Comparison of ENCODE assay signal across 1 cellular context in the genomic region with DNA sequence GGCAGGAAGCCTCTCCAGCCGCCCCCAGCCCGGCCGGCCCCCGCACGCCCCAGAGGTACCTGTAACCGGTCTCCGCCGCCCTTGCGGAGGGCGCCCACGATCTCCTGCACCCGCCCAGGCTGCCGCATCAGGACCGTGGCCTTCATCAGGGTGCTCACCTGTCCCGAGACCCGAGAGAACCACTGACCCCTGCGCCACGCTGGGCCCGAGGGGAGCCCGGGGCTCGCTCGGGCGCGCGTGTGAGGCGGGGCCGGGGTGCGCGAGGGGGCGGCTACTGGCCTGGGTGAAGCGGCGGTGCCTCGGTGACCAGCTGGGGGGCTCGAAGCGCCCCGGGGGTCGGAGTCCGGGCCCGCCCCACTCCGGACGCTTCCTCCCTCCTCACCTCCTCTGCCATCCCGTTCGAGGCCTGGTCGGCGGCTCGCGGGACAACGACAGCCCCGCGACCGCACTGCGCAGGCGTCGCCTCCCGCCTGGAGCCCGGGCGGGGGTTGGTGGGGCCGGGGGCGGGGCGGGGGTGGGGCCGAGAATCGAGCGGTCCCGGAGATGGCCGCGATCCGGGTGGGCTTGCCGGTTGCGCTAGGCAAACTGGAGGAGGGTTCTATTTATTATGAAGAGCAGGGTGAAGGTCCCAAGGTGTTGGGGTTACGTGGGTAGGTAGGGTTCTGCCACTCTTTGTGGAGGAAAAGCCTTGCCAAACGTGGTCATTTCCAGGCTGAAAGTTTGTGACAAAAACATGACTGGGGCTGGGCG.
TF ChIP-seq lines count a peak whose summit lies in the region.

A gene (minus strand): TSS at position 433 of the 750 bp plus-strand sequence. CDS start 39 bp downstream, at position 394.

TF ChIP-seq in HepG2, 621 proteins besides CTCF, POLR2A, EP300 and RAD21 (continued from another document and continues in another):
- no peak; the same call in 1 of the 2 replicates for TF ChIP-seq SOX5 (CRISPR knock-in tag; IDR thresholded peaks at IDR 0.05; ENCODE audit: borderline replicate concordance)
- no peak for TF ChIP-seq PAX8 (CRISPR knock-in tag; IDR thresholded peaks at IDR 0.05; ENCODE audit: borderline replicate concordance)
- TF ChIP-seq THYN1 (CRISPR knock-in tag; IDR thresholded peaks at IDR 0.05; ENCODE audit: borderline replicate concordance, low read depth), result no peak
- TF ChIP-seq, protein P1, sequence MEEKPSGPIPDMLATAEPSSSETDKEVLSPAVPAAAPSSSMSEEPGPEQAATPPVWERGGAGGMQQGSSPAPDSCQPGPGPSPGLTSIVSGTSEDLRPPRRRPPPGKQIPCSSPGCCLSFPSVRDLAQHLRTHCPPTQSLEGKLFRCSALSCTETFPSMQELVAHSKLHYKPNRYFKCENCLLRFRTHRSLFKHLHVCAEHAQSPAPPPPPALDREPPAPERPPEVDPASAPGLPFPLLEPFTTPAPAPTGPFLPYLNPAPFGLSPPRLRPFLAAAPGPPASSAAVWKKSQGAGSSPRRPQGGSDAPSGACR (CRISPR knock-in tag; IDR thresholded peaks at IDR 0.05), result no peak; the same call in 1 of the 2 replicates
- 0 out of 2 replicates have a peak, but pooled peaks have one; percentile 3 for TF ChIP-seq RFXANK (CRISPR knock-in tag; IDR thresholded peaks at IDR 0.05)
- no peak for TF ChIP-seq ZKSCAN5 (CRISPR knock-in tag; IDR thresholded peaks at IDR 0.05)
- TF ChIP-seq, protein P2, sequence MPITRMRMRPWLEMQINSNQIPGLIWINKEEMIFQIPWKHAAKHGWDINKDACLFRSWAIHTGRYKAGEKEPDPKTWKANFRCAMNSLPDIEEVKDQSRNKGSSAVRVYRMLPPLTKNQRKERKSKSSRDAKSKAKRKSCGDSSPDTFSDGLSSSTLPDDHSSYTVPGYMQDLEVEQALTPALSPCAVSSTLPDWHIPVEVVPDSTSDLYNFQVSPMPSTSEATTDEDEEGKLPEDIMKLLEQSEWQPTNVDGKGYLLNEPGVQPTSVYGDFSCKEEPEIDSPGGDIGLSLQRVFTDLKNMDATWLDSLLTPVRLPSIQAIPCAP (CRISPR knock-in tag; IDR thresholded peaks at IDR 0.05; ENCODE audit: low read depth), result no peak
- TF ChIP-seq GFI1 (CRISPR knock-in tag; IDR thresholded peaks at IDR 0.05; ENCODE audit: borderline replicate concordance), result no peak
- no peak for TF ChIP-seq NCOA1 (CRISPR knock-in tag; IDR thresholded peaks at IDR 0.05)
- TF ChIP-seq, protein P3, sequence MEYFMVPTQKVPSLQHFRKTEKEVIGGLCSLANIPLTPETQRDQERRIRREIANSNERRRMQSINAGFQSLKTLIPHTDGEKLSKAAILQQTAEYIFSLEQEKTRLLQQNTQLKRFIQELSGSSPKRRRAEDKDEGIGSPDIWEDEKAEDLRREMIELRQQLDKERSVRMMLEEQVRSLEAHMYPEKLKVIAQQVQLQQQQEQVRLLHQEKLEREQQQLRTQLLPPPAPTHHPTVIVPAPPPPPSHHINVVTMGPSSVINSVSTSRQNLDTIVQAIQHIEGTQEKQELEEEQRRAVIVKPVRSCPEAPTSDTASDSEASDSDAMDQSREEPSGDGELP (IDR thresholded peaks at IDR 0.05; ENCODE audit: borderline replicate concordance, low read depth), result no peak
- TF ChIP-seq REXO4 (CRISPR knock-in tag; IDR thresholded peaks at IDR 0.05; ENCODE audit: borderline replicate concordance), result no peak
- TF ChIP-seq, protein P4, sequence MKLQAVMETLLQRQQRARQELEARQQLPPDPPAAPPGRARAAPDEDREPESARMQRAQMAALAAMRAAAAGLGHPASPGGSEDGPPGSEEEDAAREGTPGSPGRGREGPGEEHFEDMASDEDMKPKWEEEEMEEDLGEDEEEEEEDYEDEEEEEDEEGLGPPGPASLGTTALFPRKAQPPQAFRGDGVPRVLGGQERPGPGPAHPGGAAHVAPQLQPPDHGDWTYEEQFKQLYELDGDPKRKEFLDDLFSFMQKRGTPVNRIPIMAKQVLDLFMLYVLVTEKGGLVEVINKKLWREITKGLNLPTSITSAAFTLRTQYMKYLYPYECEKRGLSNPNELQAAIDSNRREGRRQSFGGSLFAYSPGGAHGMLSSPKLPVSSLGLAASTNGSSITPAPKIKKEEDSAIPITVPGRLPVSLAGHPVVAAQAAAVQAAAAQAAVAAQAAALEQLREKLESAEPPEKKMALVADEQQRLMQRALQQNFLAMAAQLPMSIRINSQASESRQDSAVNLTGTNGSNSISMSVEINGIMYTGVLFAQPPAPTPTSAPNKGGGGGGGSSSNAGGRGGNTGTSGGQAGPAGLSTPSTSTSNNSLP (IDR thresholded peaks at IDR 0.05; ENCODE audit: low read depth, low read length), result no peak
- 0 out of 2 replicates have a peak, but pooled peaks have one; percentile 71 for TF ChIP-seq ZNF343 (CRISPR knock-in tag; IDR thresholded peaks at IDR 0.05)
- no peak for TF ChIP-seq ZFP37 (CRISPR knock-in tag; IDR thresholded peaks at IDR 0.05; ENCODE audit: borderline replicate concordance)
- TF ChIP-seq SRSF4 (IDR thresholded peaks at IDR 0.05; ENCODE audit: low read depth, low read length, poor library complexity, severe bottlenecking), result no peak
- peak; percentile 27; the same call in 1 of the 2 replicates for TF ChIP-seq GATAD1 (CRISPR knock-in tag; IDR thresholded peaks at IDR 0.05)
- 0 out of 2 replicates have a peak, but pooled peaks have one; percentile 44 for TF ChIP-seq ZNF234 (CRISPR knock-in tag; conservative IDR thresholded peaks at IDR 0.05)
- TF ChIP-seq GTF3A (CRISPR knock-in tag; conservative IDR thresholded peaks at IDR 0.05), result no peak
- no peak for TF ChIP-seq HNRNPUL1 (IDR thresholded peaks at IDR 0.05; ENCODE audit: low read depth, low read length)
- peak; percentile 25 for TF ChIP-seq NR2C2 (CRISPR knock-in tag; IDR thresholded peaks at IDR 0.05; ENCODE audit: borderline replicate concordance)
- TF ChIP-seq MAF1 (CRISPR knock-in tag; IDR thresholded peaks at IDR 0.05; ENCODE audit: borderline replicate concordance), result no peak; the same call in 1 of the 2 replicates
- peak; percentile 95 for TF ChIP-seq CAMTA2 (CRISPR knock-in tag; IDR thresholded peaks at IDR 0.05; ENCODE audit: borderline replicate concordance)
- TF ChIP-seq MED8 (CRISPR knock-in tag; IDR thresholded peaks at IDR 0.05; ENCODE audit: insufficient replicate concordance), result no peak
- TF ChIP-seq ZNF839 (CRISPR knock-in tag; IDR thresholded peaks at IDR 0.05; ENCODE audit: borderline replicate concordance), result no peak
- peak; percentile 12; the same call in 1 of the 2 replicates for TF ChIP-seq MXD4 (CRISPR knock-in tag; IDR thresholded peaks at IDR 0.05)
- TF ChIP-seq, protein P5, sequence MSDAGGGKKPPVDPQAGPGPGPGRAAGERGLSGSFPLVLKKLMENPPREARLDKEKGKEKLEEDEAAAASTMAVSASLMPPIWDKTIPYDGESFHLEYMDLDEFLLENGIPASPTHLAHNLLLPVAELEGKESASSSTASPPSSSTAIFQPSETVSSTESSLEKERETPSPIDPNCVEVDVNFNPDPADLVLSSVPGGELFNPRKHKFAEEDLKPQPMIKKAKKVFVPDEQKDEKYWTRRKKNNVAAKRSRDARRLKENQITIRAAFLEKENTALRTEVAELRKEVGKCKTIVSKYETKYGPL (CRISPR knock-in tag; IDR thresholded peaks at IDR 0.05), result no peak
- no peak for TF ChIP-seq SCMH1 (CRISPR knock-in tag; IDR thresholded peaks at IDR 0.05; ENCODE audit: borderline replicate concordance)
- no peak for TF ChIP-seq HMGA1 (CRISPR knock-in tag; conservative IDR thresholded peaks at IDR 0.05)
- TF ChIP-seq, protein P6, sequence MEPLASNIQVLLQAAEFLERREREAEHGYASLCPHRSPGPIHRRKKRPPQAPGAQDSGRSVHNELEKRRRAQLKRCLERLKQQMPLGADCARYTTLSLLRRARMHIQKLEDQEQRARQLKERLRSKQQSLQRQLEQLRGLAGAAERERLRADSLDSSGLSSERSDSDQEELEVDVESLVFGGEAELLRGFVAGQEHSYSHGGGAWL (CRISPR knock-in tag; IDR thresholded peaks at IDR 0.05), result no peak; the same call in 1 of the 2 replicates
- no peak for TF ChIP-seq CBX1 (IDR thresholded peaks at IDR 0.05; ENCODE audit: low read depth)
- no peak for TF ChIP-seq ZNF260 (CRISPR knock-in tag; IDR thresholded peaks at IDR 0.05; ENCODE audit: borderline replicate concordance, low read depth)
- TF ChIP-seq, protein P7, sequence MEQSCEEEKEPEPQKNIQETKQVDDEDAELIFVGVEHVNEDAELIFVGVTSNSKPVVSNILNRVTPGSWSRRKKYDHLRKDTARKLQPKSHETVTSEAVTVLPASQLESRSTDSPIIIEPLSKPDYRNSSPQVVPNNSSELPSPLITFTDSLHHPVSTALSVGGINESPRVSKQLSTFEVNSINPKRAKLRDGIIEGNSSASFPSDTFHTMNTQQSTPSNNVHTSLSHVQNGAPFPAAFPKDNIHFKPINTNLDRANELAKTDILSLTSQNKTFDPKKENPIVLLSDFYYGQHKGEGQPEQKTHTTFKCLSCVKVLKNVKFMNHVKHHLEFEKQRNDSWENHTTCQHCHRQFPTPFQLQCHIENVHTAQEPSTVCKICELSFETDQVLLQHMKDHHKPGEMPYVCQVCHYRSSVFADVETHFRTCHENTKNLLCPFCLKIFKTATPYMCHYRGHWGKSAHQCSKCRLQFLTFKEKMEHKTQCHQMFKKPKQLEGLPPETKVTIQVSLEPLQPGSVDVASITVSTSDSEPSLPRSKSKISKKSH (CRISPR knock-in tag; IDR thresholded peaks at IDR 0.05; ENCODE audit: borderline replicate concordance), result no peak; the same call in 1 of the 2 replicates
- TF ChIP-seq ZNF138 (CRISPR knock-in tag; IDR thresholded peaks at IDR 0.05; ENCODE audit: low read depth), result no peak
- no peak; the same call in 1 of the 2 replicates for TF ChIP-seq HOXA9 (CRISPR knock-in tag; IDR thresholded peaks at IDR 0.05; ENCODE audit: borderline replicate concordance)
- TF ChIP-seq SIX1 (CRISPR knock-in tag; IDR thresholded peaks at IDR 0.05; ENCODE audit: borderline replicate concordance), result no peak
- no peak; the same call in 1 of the 2 replicates for TF ChIP-seq GZF1 (CRISPR knock-in tag; IDR thresholded peaks at IDR 0.05)
- TF ChIP-seq FOXP1 (IDR thresholded peaks at IDR 0.05), result no peak
- no peak for TF ChIP-seq FOXP1 (CRISPR knock-in tag; IDR thresholded peaks at IDR 0.05)
- no peak for TF ChIP-seq ZNF136 (CRISPR knock-in tag; IDR thresholded peaks at IDR 0.05; ENCODE audit: low read depth)
- no peak for TF ChIP-seq ZNF430 (CRISPR knock-in tag; IDR thresholded peaks at IDR 0.05)
- TF ChIP-seq SKI (IDR thresholded peaks at IDR 0.05; ENCODE audit: partially characterized antibody), result no peak
- TF ChIP-seq ZNF761 (CRISPR knock-in tag; conservative IDR thresholded peaks at IDR 0.05), result 0 out of 2 replicates have a peak, but pooled peaks have one; percentile 62
- no peak for TF ChIP-seq ZNF484 (CRISPR knock-in tag; IDR thresholded peaks at IDR 0.05; ENCODE audit: borderline replicate concordance, low read depth)
- no peak for TF ChIP-seq ZNF382 (CRISPR knock-in tag; IDR thresholded peaks at IDR 0.05; ENCODE audit: borderline replicate concordance)
- TF ChIP-seq, protein P8, sequence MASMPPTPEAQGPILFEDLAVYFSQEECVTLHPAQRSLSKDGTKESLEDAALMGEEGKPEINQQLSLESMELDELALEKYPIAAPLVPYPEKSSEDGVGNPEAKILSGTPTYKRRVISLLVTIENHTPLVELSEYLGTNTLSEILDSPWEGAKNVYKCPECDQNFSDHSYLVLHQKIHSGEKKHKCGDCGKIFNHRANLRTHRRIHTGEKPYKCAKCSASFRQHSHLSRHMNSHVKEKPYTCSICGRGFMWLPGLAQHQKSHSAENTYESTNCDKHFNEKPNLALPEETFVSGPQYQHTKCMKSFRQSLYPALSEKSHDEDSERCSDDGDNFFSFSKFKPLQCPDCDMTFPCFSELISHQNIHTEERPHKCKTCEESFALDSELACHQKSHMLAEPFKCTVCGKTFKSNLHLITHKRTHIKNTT (CRISPR knock-in tag; IDR thresholded peaks at IDR 0.05), result no peak
- TF ChIP-seq RBFOX2 (IDR thresholded peaks at IDR 0.05; ENCODE audit: low read depth, low read length), result peak; percentile 83
- TF ChIP-seq, protein P9, sequence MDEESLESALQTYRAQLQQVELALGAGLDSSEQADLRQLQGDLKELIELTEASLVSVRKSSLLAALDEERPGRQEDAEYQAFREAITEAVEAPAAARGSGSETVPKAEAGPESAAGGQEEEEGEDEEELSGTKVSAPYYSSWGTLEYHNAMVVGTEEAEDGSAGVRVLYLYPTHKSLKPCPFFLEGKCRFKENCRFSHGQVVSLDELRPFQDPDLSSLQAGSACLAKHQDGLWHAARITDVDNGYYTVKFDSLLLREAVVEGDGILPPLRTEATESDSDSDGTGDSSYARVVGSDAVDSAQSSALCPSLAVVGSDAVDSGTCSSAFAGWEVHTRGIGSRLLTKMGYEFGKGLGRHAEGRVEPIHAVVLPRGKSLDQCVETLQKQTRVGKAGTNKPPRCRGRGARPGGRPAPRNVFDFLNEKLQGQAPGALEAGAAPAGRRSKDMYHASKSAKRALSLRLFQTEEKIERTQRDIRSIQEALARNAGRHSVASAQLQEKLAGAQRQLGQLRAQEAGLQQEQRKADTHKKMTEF (CRISPR knock-in tag; IDR thresholded peaks at IDR 0.05), result no peak
- no peak for TF ChIP-seq ZNF557 (CRISPR knock-in tag; IDR thresholded peaks at IDR 0.05)
- TF ChIP-seq KDM5A (IDR thresholded peaks at IDR 0.05; ENCODE audit: borderline replicate concordance, low read length), result peak; percentile 39; the same call in 1 of the 2 replicates
- TF ChIP-seq ZNF205 (CRISPR knock-in tag; IDR thresholded peaks at IDR 0.05), result no peak
- TF ChIP-seq NR2F1 (CRISPR knock-in tag; IDR thresholded peaks at IDR 0.05), result no peak
- TF ChIP-seq ZNF788 (CRISPR knock-in tag; IDR thresholded peaks at IDR 0.05; ENCODE audit: borderline replicate concordance), result no peak
- TF ChIP-seq RARG (CRISPR knock-in tag; IDR thresholded peaks at IDR 0.05; ENCODE audit: low read depth), result no peak
- peak; percentile 42; the same call in 1 of the 2 replicates for TF ChIP-seq ZSCAN9 (CRISPR knock-in tag; IDR thresholded peaks at IDR 0.05; ENCODE audit: borderline replicate concordance)
- TF ChIP-seq KDM5B (CRISPR knock-in tag; IDR thresholded peaks at IDR 0.05; ENCODE audit: borderline replicate concordance), result peak; percentile 84
- TF ChIP-seq, protein P10, sequence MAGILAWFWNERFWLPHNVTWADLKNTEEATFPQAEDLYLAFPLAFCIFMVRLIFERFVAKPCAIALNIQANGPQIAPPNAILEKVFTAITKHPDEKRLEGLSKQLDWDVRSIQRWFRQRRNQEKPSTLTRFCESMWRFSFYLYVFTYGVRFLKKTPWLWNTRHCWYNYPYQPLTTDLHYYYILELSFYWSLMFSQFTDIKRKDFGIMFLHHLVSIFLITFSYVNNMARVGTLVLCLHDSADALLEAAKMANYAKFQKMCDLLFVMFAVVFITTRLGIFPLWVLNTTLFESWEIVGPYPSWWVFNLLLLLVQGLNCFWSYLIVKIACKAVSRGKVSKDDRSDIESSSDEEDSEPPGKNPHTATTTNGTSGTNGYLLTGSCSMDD (CRISPR knock-in tag; IDR thresholded peaks at IDR 0.05), result no peak
- no peak; the same call in 1 of the 2 replicates for TF ChIP-seq HOXA3 (CRISPR knock-in tag; IDR thresholded peaks at IDR 0.05)
